Comparison of ENCODE assay signal across 8 cellular contexts in genomic region chr10:79069325-79070090, GRCh38. TPM values are rescaled to one million over a fixed set of nuclear protein-coding genes. Genes with fewer than 3 reads are reported as not detected.
DNase-seq lines count a peak whose midpoint lies in the region; ATAC-seq and TF ChIP-seq lines count a peak whose summit lies in the region.

No MANE protein-coding gene starts in this region.

- peak overlapping the region; percentile 85 for H3K56ac ChIP-seq in IMR-90 (ENCODE audit: extremely low read depth, insufficient read depth, low read length)

- H3K4ac ChIP-seq in IMR-90 (ENCODE audit: low read depth, low read length) = peak overlapping the region; percentile 98

- H3K27ac ChIP-seq in CD4-positive, CD25-positive, alpha-beta regulatory T cell (ENCODE audit: insufficient read depth, low read length, poor library complexity, severe bottlenecking) = peak overlapping the region; percentile 57
- H3K27ac ChIP-seq in IMR-90 (ENCODE audit: insufficient read depth, low read length) = peak overlapping the region; percentile 99
- peak overlapping the region; percentile 98 for H3K27ac ChIP-seq in suprapubic skin

- peak overlapping the region; percentile 89 for H2AK5ac ChIP-seq in IMR-90 (ENCODE audit: low read depth, low read length)

- peak overlapping the region; percentile 94 to 98 (median 96) for H3K4me3 Mint-ChIP-seq in CD4-positive, CD25-positive, alpha-beta regulatory T cell
- peak overlapping the region; percentile 68 to 88 for H3K4me3 Mint-ChIP-seq in effector memory CD8-positive, alpha-beta T cell
- H3K4me3 Mint-ChIP-seq in mesothelial cell of epicardium = peak overlapping the region; percentile 98

- peaks cover 0 to 47% of the 10 kb centered on the region in 2 experiments; a peak in 2 of 4 replicates for H3K79me1 ChIP-seq in IMR-90 (ENCODE audit: low read depth in 1 of 2, low read length in 2 of 2)

- BruUV-seq in IMR-90 (replicated peaks; lab: Mats Ljungman, UMichigan) = no TSS peak

- TF ChIP-seq RAD21 in IMR-90 (IDR thresholded peaks at IDR 0.05; ENCODE audit: low read length) = peak; percentile 6; the same call in 1 of the 2 replicates

- H2AFZ ChIP-seq in IMR-90 (replicated peaks; ENCODE audit: low read length, poor library complexity) = peak overlapping the region; percentile 74

- H3K9me1 ChIP-seq in IMR-90 (ENCODE audit: insufficient read depth, low read length) = peaks cover 20% of the 10 kb centered on the region

- peaks cover 43% of the 10 kb centered on the region for H3K4me1 ChIP-seq in CD4-positive, CD25-positive, alpha-beta regulatory T cell (ENCODE audit: control insufficient read depth, insufficient read depth, low read length, poor library complexity, severe bottlenecking)
- peaks cover 27% of the 10 kb centered on the region for H3K4me1 ChIP-seq in IMR-90 (ENCODE audit: control insufficient read depth, insufficient read depth, low read length)
- peaks cover 56% of the 10 kb centered on the region for H3K4me1 ChIP-seq in suprapubic skin

- peaks cover 0 to 68% (median 30%) of the 10 kb centered on the region in 4 donors for H3K4me1 Mint-ChIP-seq in CD4-positive, CD25-positive, alpha-beta regulatory T cell
- H3K4me1 Mint-ChIP-seq in effector memory CD8-positive, alpha-beta T cell (ENCODE audit: low read depth in 2 of 2) = peaks cover 24 to 31% of the 10 kb centered on the region in 2 donors
- H3K4me1 Mint-ChIP-seq in mesothelial cell of epicardium = peaks cover 48% of the 10 kb centered on the region

- peak overlapping the region; percentile 100 for H3K9ac ChIP-seq in IMR-90 (ENCODE audit: low read depth, low read length)

- H3K14ac ChIP-seq in IMR-90 (replicated peaks; ENCODE audit: low read depth, low read length) = peak overlapping the region; percentile 96

- no peak for TF ChIP-seq EP300 in suprapubic skin (IDR thresholded peaks at IDR 0.05)

- H3K36me3 ChIP-seq in CD4-positive, CD25-positive, alpha-beta regulatory T cell (ENCODE audit: control insufficient read depth, insufficient read depth, low read length) = no peaks in the 10 kb centered on the region
- H3K36me3 ChIP-seq in IMR-90 (ENCODE audit: control insufficient read depth, insufficient read depth, low read length) = no peaks in the 10 kb centered on the region
- H3K36me3 ChIP-seq in suprapubic skin = no peaks in the 10 kb centered on the region

- H4K5ac ChIP-seq in IMR-90 (ENCODE audit: low read depth, low read length) = peak overlapping the region; percentile 84

- peak overlapping the region; percentile 95 for H2AK9ac ChIP-seq in IMR-90 (replicated peaks; ENCODE audit: low read depth, low read length, poor library complexity)

- intact Hi-C loops in IMR-90 (cut with micrococcal nuclease) = loop anchor here (2.0 to 10.0 kb wide), 12 partner anchors 43 to 1023 kb away; no protein-coding TSS in a partner anchor

- peak in 2 of 3 donors; percentile 54 to 73 for DNase-seq in CD4-positive, CD25-positive, alpha-beta regulatory T cell
- no peak for DNase-seq in IMR-90
- peak; percentile 52 to 61 for DNase-seq in activated CD4-positive, alpha-beta T cell treated with anti-CD3 and anti-CD28 coated beads, Interleukin-2, amount 50 U/mL, for 48 hours
- peak; percentile 25 to 44 (median 38) for DNase-seq in effector memory CD8-positive, alpha-beta T cell
- peak in 1 of 2 experiments; percentile 65 for DNase-seq in mesothelial cell of epicardium (ENCODE audit: low spot score in 2 of 2, unreplicated experiment in 2 of 2)
- DNase-seq in suprapubic skin (ENCODE audit: low spot score in 2 of 2) = no peak
- no peak for DNase-seq in NCI-H1694 treated with DMSO at 0.1 percent for 48 hours (lab: John Stamatoyannopoulos, UW)

- peak overlapping the region; percentile 62; the same call in 1 of the 3 replicates for H2BK15ac ChIP-seq in IMR-90 (ENCODE audit: low read depth, low read length)

- POLR2A ChIA-PET in IMR-90 (lab: Charles Lee; ENCODE audit: unreplicated experiment) = no interaction called here

- H3K27me3 ChIP-seq in CD4-positive, CD25-positive, alpha-beta regulatory T cell (ENCODE audit: control insufficient read depth, insufficient read depth, low read length) = no peaks in the 10 kb centered on the region
- no peaks in the 10 kb centered on the region for H3K27me3 ChIP-seq in IMR-90 (ENCODE audit: control insufficient read depth, insufficient read depth, low read length)
- H3K27me3 ChIP-seq in suprapubic skin = no peaks in the 10 kb centered on the region

- CTCF ChIA-PET in IMR-90 (lab: Yijun Ruan, JAX) = no interaction called here

- no peaks in the 10 kb centered on the region for H3K36me3 Mint-ChIP-seq in CD4-positive, CD25-positive, alpha-beta regulatory T cell
- H3K36me3 Mint-ChIP-seq in effector memory CD8-positive, alpha-beta T cell (ENCODE audit: insufficient read depth) = peaks cover 15% of the 10 kb centered on the region
- no peaks in the 10 kb centered on the region for H3K36me3 Mint-ChIP-seq in mesothelial cell of epicardium

- H3K9me3 ChIP-seq in CD4-positive, CD25-positive, alpha-beta regulatory T cell (ENCODE audit: control insufficient read depth in 2 of 2, low read length in 2 of 2) = no peaks in the 10 kb centered on the region
- H3K9me3 ChIP-seq in IMR-90 (ENCODE audit: control insufficient read depth, insufficient read depth, low read length) (no peaks in the 10 kb centered on the region), suprapubic skin (no peaks in the 10 kb centered on the region)

- H3K4me3 ChIP-seq in CD4-positive, CD25-positive, alpha-beta regulatory T cell (ENCODE audit: low read depth, low read length) = peak overlapping the region; percentile 77
- H3K4me3 ChIP-seq in IMR-90 (ENCODE audit: insufficient read depth, low read depth, low read length) (peak overlapping the region; percentile 99), suprapubic skin (peak overlapping the region; percentile 74)

- peak overlapping the region; percentile 92 for H4K91ac ChIP-seq in IMR-90 (ENCODE audit: insufficient read depth, low read depth, low read length)

- peak overlapping the region; percentile 47 to 79; a peak in 2 of 4 replicates for H4K8ac ChIP-seq in IMR-90 (ENCODE audit: low read depth in 2 of 2, low read length in 2 of 2)

- no peak for ATAC-seq in CD4-positive, CD25-positive, alpha-beta regulatory T cell (ENCODE audit: low read depth in 2 of 2)
- peak; percentile 22 for ATAC-seq in GM21447 (IDR thresholded peaks at IDR 0.05; ENCODE audit: unreplicated experiment)
- peak; percentile 3 for ATAC-seq in IMR-90 (ENCODE audit: low read depth)
- peak; percentile 9 for ATAC-seq in effector memory CD8-positive, alpha-beta T cell (replicated peaks)

- in situ Hi-C loops in IMR-90 (cut with MboI; ENCODE audit: low sequenced_read_pairs) = loop anchor here (5.0 to 10.0 kb wide), 2 partner anchors 68 to 1025 kb away; no protein-coding TSS in a partner anchor

- 0% methylated on average over 34 of the region's 78 CpGs; no CpG with 5 or more reads in 1 of the 2 experiments for WGBS in IMR-90 (ENCODE audit: extremely low coverage in 2 of 2, insufficient read length in 1 of 2), 2 experiments
- 2% methylated on average over 39 of the region's 78 CpGs for WGBS in suprapubic skin

- no peak for TF ChIP-seq CTCF in IMR-90 (conservative IDR thresholded peaks at IDR 0.05; ENCODE audit: low read depth, low read length)
- no peak for TF ChIP-seq CTCF in mesothelial cell of epicardium (IDR thresholded peaks at IDR 0.05; ENCODE audit: unreplicated experiment)
- TF ChIP-seq CTCF in suprapubic skin (IDR thresholded peaks at IDR 0.05) = no peak

- H3K4me2 ChIP-seq in IMR-90 (ENCODE audit: low read depth, low read length) = peak overlapping the region; percentile 49; the same call in 1 of the 2 replicates

- peak overlapping the region; percentile 82 for H2BK120ac ChIP-seq in IMR-90 (ENCODE audit: low read depth, low read length)

- peaks cover 0 to 2% (median 0%) of the 10 kb centered on the region in 7 donors for H3K9me3 Mint-ChIP-seq in CD4-positive, CD25-positive, alpha-beta regulatory T cell
- H3K9me3 Mint-ChIP-seq in effector memory CD8-positive, alpha-beta T cell = no peaks in the 10 kb centered on the region
- H3K9me3 Mint-ChIP-seq in mesothelial cell of epicardium = no peaks in the 10 kb centered on the region

- H2BK20ac ChIP-seq in IMR-90 (ENCODE audit: low read depth, low read length) = no peak overlapping the region

- peak overlapping the region; percentile 98 for H3K18ac ChIP-seq in IMR-90 (ENCODE audit: low read depth, low read length)

- peak overlapping the region; percentile 61 to 94 (median 74) for H3K27ac Mint-ChIP-seq in CD4-positive, CD25-positive, alpha-beta regulatory T cell
- peak overlapping the region; percentile 67 to 83 for H3K27ac Mint-ChIP-seq in effector memory CD8-positive, alpha-beta T cell
- peak overlapping the region; percentile 96 for H3K27ac Mint-ChIP-seq in mesothelial cell of epicardium

- peak overlapping the region; percentile 92 for H3K23ac ChIP-seq in IMR-90 (ENCODE audit: low read depth, low read length)

- H4K20me1 ChIP-seq in IMR-90 (ENCODE audit: insufficient read depth, low read length) = peaks cover 46% of the 10 kb centered on the region

- TF ChIP-seq POLR2A in IMR-90 (IDR thresholded peaks at IDR 0.05; ENCODE audit: low read depth, low read length) = peak; percentile 12; the same call in 1 of the 2 replicates
- TF ChIP-seq POLR2A in suprapubic skin (IDR thresholded peaks at IDR 0.05) = no peak

- peaks cover 11% of the 10 kb centered on the region for H3K27me3 Mint-ChIP-seq in CD4-positive, CD25-positive, alpha-beta regulatory T cell
- H3K27me3 Mint-ChIP-seq in effector memory CD8-positive, alpha-beta T cell = no peaks in the 10 kb centered on the region
- no peaks in the 10 kb centered on the region for H3K27me3 Mint-ChIP-seq in mesothelial cell of epicardium (ENCODE audit: low read depth)

- peak overlapping the region; percentile 97 for H2BK5ac ChIP-seq in IMR-90 (ENCODE audit: low read depth, low read length, poor library complexity, severe bottlenecking)

- dilution Hi-C loops in IMR-90 (cut with HindIII; ENCODE audit: low sequenced_read_pairs, unreplicated experiment) = no loop called here

TF ChIP-seq in IMR-90, 13 proteins besides CTCF, POLR2A, EP300 and RAD21 (continues in another document):
- TF ChIP-seq BHLHE40 (IDR thresholded peaks at IDR 0.05; ENCODE audit: low read depth, low read length) (no peak), RFX5 (IDR thresholded peaks at IDR 0.05; ENCODE audit: low read depth, low read length) (no peak)

RNA-seq across cellular contexts. Expression of gene ZMIZ1, which starts 0.7 kb away (rescaled TPM):
- total RNA-seq in CD4-positive, CD25-positive, alpha-beta regulatory T cell = 34.8 TPM
- polyA plus RNA-seq in CD4-positive, CD25-positive, alpha-beta regulatory T cell = 1 to 10 TPM; 1.5 to 2.3 (median 1.9) TPM
- total RNA-seq in IMR-90 (2012; rRNA removed) = 6.6 and 6.7 TPM in 2 replicates
- polyA plus RNA-seq in IMR-90 (2012; rRNA removed) = 43.2 and 48.7 TPM in 2 replicates
- 39.5 and 51.2 TPM in 2 replicates for polyA plus RNA-seq in IMR-90 (2012; cell fraction: cytosol; rRNA removed)
- 57.0 and 113 TPM in 2 replicates for polyA plus RNA-seq in IMR-90 (2012; cell fraction: nucleus; rRNA removed; ENCODE audit: low replicate concordance)
- total RNA-seq in mesothelial cell of epicardium = 166 to 173 TPM (median 170 TPM) in 3 replicates
- 100 to 1,000 TPM in 1 of 4 donors, 10 to 100 TPM in 3; 71.9 to 104 (median 79.5) TPM for total RNA-seq in suprapubic skin

Comparison
In these comparisons a context has a peak if more than half of its experiments do, and no peak if none do; other contexts are left out.
1. ATAC-seq: peak in GM21447 (single experiment), IMR-90 (single experiment) and effector memory CD8-positive, alpha-beta T cell (single experiment); none in CD4-positive, CD25-positive, alpha-beta regulatory T cell (0 of 2).
2. DNase-seq: peak in CD4-positive, CD25-positive, alpha-beta regulatory T cell (2 of 3), activated CD4-positive, alpha-beta T cell treated with anti-CD3 and anti-CD28 coated beads, Interleukin-2, amount 50 U/mL, for 48 hours (2 of 2) and effector memory CD8-positive, alpha-beta T cell (3 of 3); none in IMR-90 (single experiment), suprapubic skin (0 of 2) and NCI-H1694 treated with DMSO at 0.1 percent for 48 hours (single experiment).
3. Peak in every context shown above with its lines, with median percentiles within 50 percentile points of each other: H3K27ac ChIP-seq, H3K4me3 ChIP-seq, H3K27ac Mint-ChIP-seq and H3K4me3 Mint-ChIP-seq.